Comparison of ENCODE assay signal across 14 cellular contexts in the genomic region with DNA sequence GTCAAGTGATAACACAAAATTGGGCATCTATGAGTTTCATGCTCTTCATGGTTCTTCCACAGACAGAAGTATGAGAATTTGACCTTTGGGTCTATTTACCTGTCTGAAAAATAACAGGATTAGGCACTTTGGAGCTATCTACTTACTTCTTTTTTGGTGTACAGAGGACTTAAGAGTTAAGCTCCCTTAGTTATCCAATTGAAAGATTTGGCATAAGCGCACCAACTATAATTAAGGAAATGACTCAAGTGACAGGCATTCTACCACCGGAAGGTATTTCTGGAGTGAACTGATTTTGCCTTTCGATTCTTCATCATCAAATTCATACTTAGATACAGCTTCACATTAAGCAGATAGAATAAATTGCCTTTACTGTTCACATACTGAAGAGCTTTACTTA. TPM values are rescaled to one million over a fixed set of nuclear protein-coding genes. Genes with fewer than 3 reads are reported as not detected.
DNase-seq lines count a peak whose midpoint lies in the region; ATAC-seq, FAIRE-seq and TF ChIP-seq lines count a peak whose summit lies in the region.
"Had no signal": no experiment of that assay in that cellular context is flagged by ENCODE, and none has a peak within 500 bp of the region (broad histone marks: within the 10 kb centered on the region; RNA-seq: fewer than 3 reads in every experiment).

No MANE protein-coding gene starts in this region.

- CTCF ChIA-PET in A673 (lab: Charles Lee) (no interaction called here), mammary epithelial cell (lab: Charles Lee; ENCODE audit: low non-redundant PET) (no interaction called here)

- dilution Hi-C loops in mammary epithelial cell (cut with HindIII; ENCODE audit: low sequenced_read_pairs) = no loop called here

- H3K9ac ChIP-seq in mammary epithelial cell (ENCODE audit: insufficient read depth, low read length) = no peak overlapping the region

- peak; percentile 95 for DNase-seq in A673 (ENCODE audit: low spot score)
- DNase-seq in HTR-8/SVneo (ENCODE audit: insufficient read length, low spot score) = peak; percentile 31
- peak; percentile 43 for DNase-seq in mammary epithelial cell
- DNase-seq in iris pigment epithelial cell (ENCODE audit: low read depth) = peak; percentile 83
- DNase-seq in mucosa of descending colon = no peak
- no peak for DNase-seq in cerebellum (ENCODE audit: low spot score)
- DNase-seq in transverse colon = no peak
- DNase-seq: activated naive CD8-positive, alpha-beta T cell treated with anti-CD3 and anti-CD28 coated beads, Interleukin-2, amount 10 ng/mL, durations not matched to agents 7 days and 5 days; effector CD8-positive, alpha-beta T cell; GDM1; Kasumi-1; T1000 had no signal

- BruUV-seq in A673 (replicated peaks; lab: Mats Ljungman, UMichigan) (no TSS peak), mammary epithelial cell (replicated peaks; lab: Mats Ljungman, UMichigan) (no TSS peak)

- TF ChIP-seq CTCF in A673 (conservative IDR thresholded peaks at IDR 0.05; ENCODE audit: low read depth, low read length) (no peak), mammary epithelial cell (conservative IDR thresholded peaks at IDR 0.05 in 1 of 2, IDR thresholded peaks at IDR 0.05 in 1 of 2; ENCODE audit: extremely low read depth in 1 of 2, insufficient read depth in 1 of 2, low read depth in 1 of 2, low read length in 2 of 2) (no peak), mucosa of descending colon (IDR thresholded peaks at IDR 0.05) (no peak), transverse colon (IDR thresholded peaks at IDR 0.05) (no peak)

- H3K79me2 ChIP-seq in mammary epithelial cell (ENCODE audit: insufficient read depth, low read length) = no peaks in the 10 kb centered on the region

- no peaks in the 10 kb centered on the region for H4K20me1 ChIP-seq in mammary epithelial cell (ENCODE audit: insufficient read depth, low read length)

- peak overlapping the region; percentile 4 for H3K4me3 ChIP-seq in A673 (ENCODE audit: low read depth, low read length, poor library complexity, severe bottlenecking)
- H3K4me3 ChIP-seq in mammary epithelial cell (replicated peaks in 1 of 3; ENCODE audit: insufficient read depth in 1 of 3, low read depth in 2 of 3, low read length in 3 of 3) = no peak overlapping the region
- no peak overlapping the region for H3K4me3 ChIP-seq in mucosa of descending colon
- no peak overlapping the region for H3K4me3 ChIP-seq in transverse colon
- H3K4me3 ChIP-seq: tibial nerve had no signal

- no peaks in the 10 kb centered on the region for H3K36me3 ChIP-seq in A673 (ENCODE audit: insufficient read depth, low read length, poor library complexity, severe bottlenecking)
- no peaks in the 10 kb centered on the region for H3K36me3 ChIP-seq in mammary epithelial cell (ENCODE audit: insufficient read depth, low read length)
- no peaks in the 10 kb centered on the region for H3K36me3 ChIP-seq in mucosa of descending colon (ENCODE audit: low read depth)
- H3K36me3 ChIP-seq in transverse colon = no peaks in the 10 kb centered on the region
- H3K36me3 ChIP-seq: tibial nerve had no signal

- intact Hi-C loops in A673 (cut with micrococcal nuclease; ENCODE audit: unreplicated experiment) (no loop called here), mammary epithelial cell (cut with micrococcal nuclease) (no loop called here), mucosa of descending colon (cut with DNase I, micrococcal nuclease) (no loop called here), transverse colon (cut with DNase I; ENCODE audit: low total_unique reads) (no loop called here)

- in situ Hi-C loops in mammary epithelial cell (cut with MboI; ENCODE audit: low sequenced_read_pairs in 2 of 2) = no loop called here
- in situ Hi-C loops in transverse colon (cut with MboI; ENCODE audit: low pct_ligation_motif_present in 1 of 4, low pct_unique_long_range_greater_than_20kb in 1 of 4, low sequenced_read_pairs in 3 of 4) = no loop called here

- no peak for FAIRE-seq in HTR-8/SVneo (lab: Jason Lieb, UNC)

- no peak for TF ChIP-seq POLR2A in transverse colon (IDR thresholded peaks at IDR 0.05)

- H3K27me3 ChIP-seq in A673 (replicated peaks; ENCODE audit: insufficient read depth, low read depth, low read length, poor library complexity) = no peaks in the 10 kb centered on the region
- no peaks in the 10 kb centered on the region for H3K27me3 ChIP-seq in mammary epithelial cell (ENCODE audit: insufficient read depth, low read length)
- H3K27me3 ChIP-seq in transverse colon = no peaks in the 10 kb centered on the region
- H3K27me3 ChIP-seq: tibial nerve had no signal

- POLR2A ChIA-PET in A673 (lab: Charles Lee; ENCODE audit: low non-redundant PET) = interaction anchor here (0.5 kb wide), 1 partner anchor 39 kb away, joined by 4 read pairs; no protein-coding TSS in a partner anchor

- peak overlapping the region; percentile 64 for H3K27ac ChIP-seq in A673 (ENCODE audit: low read depth, low read length, poor library complexity, severe bottlenecking)
- peak overlapping the region; percentile 0 for H3K27ac ChIP-seq in mammary epithelial cell (ENCODE audit: insufficient read depth, low read depth, low read length)
- H3K27ac ChIP-seq in transverse colon = no peak overlapping the region
- H3K27ac ChIP-seq: tibial nerve had no signal

- peak overlapping the region; percentile 58 for H2AFZ ChIP-seq in mammary epithelial cell (ENCODE audit: low read depth, low read length)

- ATAC-seq in GM18909 (IDR thresholded peaks at IDR 0.05; ENCODE audit: poor library complexity, unreplicated experiment) (no peak), mucosa of descending colon (no peak)

- 0% methylated on average over 3 of the region's 3 CpGs for WGBS in mammary epithelial cell (ENCODE audit: low coverage, missing lambda C conversion rate)
- 83 to 86% methylated on average over 3 of the region's 3 CpGs for WGBS in transverse colon (ENCODE audit: low coverage in 1 of 2), 2 donors

- H3K9me3 ChIP-seq in A673 (ENCODE audit: low read depth, low read length, poor library complexity, severe bottlenecking) (no peaks in the 10 kb centered on the region), mammary epithelial cell (replicated peaks; ENCODE audit: insufficient read depth, low read length) (no peaks in the 10 kb centered on the region), mucosa of descending colon (no peaks in the 10 kb centered on the region), transverse colon (no peaks in the 10 kb centered on the region)
- H3K9me3 ChIP-seq: tibial nerve had no signal

- peak overlapping the region; percentile 61 for H3K4me2 ChIP-seq in mammary epithelial cell (ENCODE audit: insufficient read depth, low read depth, low read length)

- H3K4me1 ChIP-seq in A673 (ENCODE audit: insufficient read depth, low read length, poor library complexity, severe bottlenecking) = peaks cover 38% of the 10 kb centered on the region
- peaks cover 15% of the 10 kb centered on the region for H3K4me1 ChIP-seq in mammary epithelial cell (ENCODE audit: insufficient read depth, low read length)
- no peaks in the 10 kb centered on the region for H3K4me1 ChIP-seq in mucosa of descending colon (ENCODE audit: low read depth)
- H3K4me1 ChIP-seq in transverse colon = no peaks in the 10 kb centered on the region

- TF ChIP-seq EP300 in transverse colon (IDR thresholded peaks at IDR 0.05; ENCODE audit: low read depth) = no peak

RNA-seq across cellular contexts. Expression of a gene that starts 43.9 kb away (rescaled TPM):
- total RNA-seq in A673 (2021) = 14.2 and 15.8 TPM in 2 replicates
- 10 to 100 TPM in 1 of 2 donors, 1 to 10 TPM in 1; 7.6 to 11.2 TPM for total RNA-seq in mammary epithelial cell
- 4.2 TPM for polyA plus RNA-seq in mammary epithelial cell
- 2.5 TPM for polyA minus RNA-seq in mammary epithelial cell
- total RNA-seq in mucosa of descending colon = 10 to 100 TPM in 2 of 3 donors, 1 to 10 TPM in 1; 9.8 to 19.1 (median 12.9) TPM
- 35.0 TPM for total RNA-seq in cerebellum
- total RNA-seq in transverse colon = 10 to 100 TPM in 3 of 4 donors, 1 to 10 TPM in 1; 1.5 to 12.5 (median 11.2) TPM

Comparison
In these comparisons a context has a peak if more than half of its experiments do, and no peak if none do; other contexts are left out.
1. DNase-seq: peak in A673 (single experiment), HTR-8/SVneo (single experiment), mammary epithelial cell (single experiment) and iris pigment epithelial cell (single experiment); none in mucosa of descending colon (0 of 3), cerebellum (single experiment) and transverse colon (single experiment).
2. H3K27ac ChIP-seq: peak in A673 (single experiment) and mammary epithelial cell (single experiment); none in transverse colon (0 of 4).